In genomic region chr11:119155733-119156492, GRCh38 we compare ENCODE assay signal across 11 cellular contexts. TPM values are rescaled to one million over a fixed set of nuclear protein-coding genes. Genes with fewer than 3 reads are reported as not detected.
DNase-seq lines count a peak whose midpoint lies in the region; ATAC-seq and TF ChIP-seq lines count a peak whose summit lies in the region.
"Had no signal": no experiment of that assay in that cellular context is flagged by ENCODE, and none has a peak within 500 bp of the region (broad histone marks: within the 10 kb centered on the region; RNA-seq: fewer than 3 reads in every experiment).

No MANE protein-coding gene starts in this region.

- in situ Hi-C loops in brain microvascular endothelial cell (cut with HindIII; ENCODE audit: low pct_ligation_motif_present, low sequenced_read_pairs): no loop called here

- H3K4me3 ChIP-seq in brain microvascular endothelial cell (ENCODE audit: low read depth, low read length): no peak overlapping the region
- H3K4me3 ChIP-seq: heart right ventricle had no signal

- no peaks in the 10 kb centered on the region for H3K4me1 Mint-ChIP-seq in activated naive CD4-positive, alpha-beta T cell treated with anti-CD3 and anti-CD28 coated beads for 36 hours (ENCODE audit: low read depth)

- CTCF ChIA-PET in activated naive CD4-positive, alpha-beta T cell treated with anti-CD3 and anti-CD28 coated beads for 36 hours (lab: Charles Lee): interaction anchor here (0.6 to 1.7 kb wide), 3 partner anchors 9 to 24 kb away, joined by 3 read pairs; no protein-coding TSS in a partner anchor

- peaks cover 2% of the 10 kb centered on the region for H3K27me3 Mint-ChIP-seq in activated naive CD4-positive, alpha-beta T cell treated with anti-CD3 and anti-CD28 coated beads for 36 hours (ENCODE audit: low read depth)

- intact Hi-C loops in activated naive CD4-positive, alpha-beta T cell treated with anti-CD3 and anti-CD28 coated beads for 36 hours (cut with micrococcal nuclease): no loop called here

- H3K27ac Mint-ChIP-seq in activated naive CD4-positive, alpha-beta T cell treated with anti-CD3 and anti-CD28 coated beads for 36 hours: no peak overlapping the region

- TF ChIP-seq CTCF in brain microvascular endothelial cell (IDR thresholded peaks at IDR 0.05; ENCODE audit: low read depth, low read length, missing control alignments): peak; percentile 51

- no peaks in the 10 kb centered on the region for H3K27me3 ChIP-seq in brain microvascular endothelial cell (replicated peaks)

- no peaks in the 10 kb centered on the region for H3K36me3 ChIP-seq in brain microvascular endothelial cell (replicated peaks)
- H3K36me3 ChIP-seq: heart right ventricle had no signal

- no peak overlapping the region for H3K27ac ChIP-seq in brain microvascular endothelial cell
- H3K27ac ChIP-seq: heart right ventricle had no signal

- DNase-seq in activated naive CD4-positive, alpha-beta T cell treated with anti-CD3 and anti-CD28 coated beads for 36 hours: peak; percentile 22
- DNase-seq in activated naive CD4-positive, alpha-beta T cell (lab: John Stamatoyannopoulos, UW): no peak
- DNase-seq in NAMALWA (ENCODE audit: low spot score) (peak; percentile 36), brain microvascular endothelial cell (no peak)
- DNase-seq in stimulated activated naive CD8-positive, alpha-beta T cell treated with anti-CD3 and anti-CD28 coated beads, Interleukin-15, Interleukin-2, amounts not matched to agents 100 U/mL and 50 U/mL, for 24 hours: peak; percentile 29
- no peak for DNase-seq in activated CD4-positive, alpha-beta T cell treated with anti-CD3 and anti-CD28 coated beads for 4 hours
- DNase-seq: heart right ventricle, T-helper 9 cell had no signal

- no peak for ATAC-seq in stimulated activated naive CD8-positive, alpha-beta T cell treated with anti-CD3 and anti-CD28 coated beads, Interleukin-15, Interleukin-2, amounts not matched to agents 100 U/mL and 50 U/mL, for 24 hours
- ATAC-seq in HG02981 (IDR thresholded peaks at IDR 0.05; ENCODE audit: unreplicated experiment): no peak
- ATAC-seq in HG03095 (IDR thresholded peaks at IDR 0.05; ENCODE audit: unreplicated experiment): no peak

- no peaks in the 10 kb centered on the region for H3K36me3 Mint-ChIP-seq in activated naive CD4-positive, alpha-beta T cell treated with anti-CD3 and anti-CD28 coated beads for 36 hours (ENCODE audit: low read depth)
- H3K36me3 Mint-ChIP-seq: IgD-negative memory B cell had no signal

- no peaks in the 10 kb centered on the region for H3K9me3 Mint-ChIP-seq in activated naive CD4-positive, alpha-beta T cell treated with anti-CD3 and anti-CD28 coated beads for 36 hours

- H3K4me3 Mint-ChIP-seq in activated naive CD4-positive, alpha-beta T cell treated with anti-CD3 and anti-CD28 coated beads for 36 hours: no peak overlapping the region
- H3K4me3 Mint-ChIP-seq: IgD-negative memory B cell had no signal

RNA-seq across cellular contexts. Expression of gene ABCG4, which starts 7.1 kb away (rescaled TPM):
- under 1 TPM; 0.12 to 0.31 TPM for total RNA-seq in activated naive CD4-positive, alpha-beta T cell treated with anti-CD3 and anti-CD28 coated beads for 36 hours

RNA-seq across cellular contexts. Expression of gene NLRX1, which starts 12.6 kb away (rescaled TPM):
- total RNA-seq in activated naive CD4-positive, alpha-beta T cell treated with anti-CD3 and anti-CD28 coated beads for 36 hours: 10 to 100 TPM; 20.8 to 22.2 TPM

RNA-seq across cellular contexts. Expression of gene NHERF4, which starts 29.4 kb away (rescaled TPM):
- total RNA-seq in activated naive CD4-positive, alpha-beta T cell treated with anti-CD3 and anti-CD28 coated beads for 36 hours: not detected

RNA-seq across cellular contexts. Expression of gene HINFP, which starts 34.5 kb away (rescaled TPM):
- 10 to 100 TPM; 24.5 to 25.2 TPM for total RNA-seq in activated naive CD4-positive, alpha-beta T cell treated with anti-CD3 and anti-CD28 coated beads for 36 hours

RNA-seq across cellular contexts. Expression of gene C2CD2L, which starts 48.8 kb away (rescaled TPM):
- total RNA-seq in activated naive CD4-positive, alpha-beta T cell treated with anti-CD3 and anti-CD28 coated beads for 36 hours: 10 to 100 TPM; 20.1 to 20.8 TPM

Comparison
In these comparisons a context has a peak if more than half of its experiments do, and no peak if none do; other contexts are left out.
1. DNase-seq: peak in activated naive CD4-positive, alpha-beta T cell treated with anti-CD3 and anti-CD28 coated beads for 36 hours (single experiment), NAMALWA (single experiment) and stimulated activated naive CD8-positive, alpha-beta T cell treated with anti-CD3 and anti-CD28 coated beads, Interleukin-15, Interleukin-2, amounts not matched to agents 100 U/mL and 50 U/mL, for 24 hours (single experiment); none in activated naive CD4-positive, alpha-beta T cell (0 of 4), brain microvascular endothelial cell (single experiment) and activated CD4-positive, alpha-beta T cell treated with anti-CD3 and anti-CD28 coated beads for 4 hours (0 of 2).